Comparison of ENCODE assay signal across 11 cellular contexts in genomic region chr10:76430330-76430729, GRCh38.
DNase-seq lines count a peak whose midpoint lies in the region; ATAC-seq and TF ChIP-seq lines count a peak whose summit lies in the region.
"Had no signal": no experiment of that assay in that cellular context is flagged by ENCODE, and none has a peak within 500 bp of the region (broad histone marks: within the 10 kb centered on the region; RNA-seq: fewer than 3 reads in every experiment).

No MANE protein-coding gene starts in this region.

- peak; percentile 15 for DNase-seq in HFFc6
- peak; percentile 19 for DNase-seq in inferior parietal cortex (ENCODE audit: extremely low spot score)
- DNase-seq in stomach = no peak
- no peak for DNase-seq in GM10266 (ENCODE audit: extremely low spot score)
- no peak for DNase-seq in activated gamma-delta T cell (lab: John Stamatoyannopoulos, UW)
- no peak for DNase-seq in DMS 273 treated with DMSO at 0.1 percent for 48 hours (lab: John Stamatoyannopoulos, UW)
- DNase-seq: NCI-H1105, T-helper 9 cell, upper lobe of left lung had no signal

- intact Hi-C loops in stomach (cut with DNase I; ENCODE audit: low total_unique reads) = no loop called here

- peaks cover 5% of the 10 kb centered on the region for H3K36me3 Mint-ChIP-seq in HFFc6 (ENCODE audit: low read depth)

- H3K4me3 ChIP-seq in stomach = no peak overlapping the region
- H3K4me3 ChIP-seq: upper lobe of left lung had no signal

- H3K27ac Mint-ChIP-seq in HFFc6 = peak overlapping the region; percentile 32

- WGBS in stomach, 5 donors = 28 to 54% (median 41%) methylated on average over 1 of the region's 1 CpG

- no peaks in the 10 kb centered on the region for H3K9me3 Mint-ChIP-seq in HFFc6

- peaks cover 16 to 56% (median 44%) of the 10 kb centered on the region in 4 donors for H3K4me1 ChIP-seq in stomach

- H3K4me1 Mint-ChIP-seq in HFFc6 (ENCODE audit: low read depth) = peaks cover 63% of the 10 kb centered on the region

- peak overlapping the region; percentile 25 for H3K4me3 Mint-ChIP-seq in HFFc6

- no peak for TF ChIP-seq POLR2A in stomach (IDR thresholded peaks at IDR 0.05)

- no peaks in the 10 kb centered on the region for H3K27me3 ChIP-seq in stomach
- H3K27me3 ChIP-seq: upper lobe of left lung had no signal

- H3K27ac ChIP-seq in stomach = peak overlapping the region in 4 of 5 donors; percentile 50 to 77 (median 62)

- ATAC-seq in SK-N-SH treated with all-trans-retinoic acid at 6 μM for 48 hours = peak; percentile 21
- ATAC-seq in GM18502 (IDR thresholded peaks at IDR 0.05; ENCODE audit: poor library complexity, unreplicated experiment) = no peak

- no peak for TF ChIP-seq EP300 in stomach (IDR thresholded peaks at IDR 0.05)

- no peaks in the 10 kb centered on the region for H3K36me3 ChIP-seq in stomach
- H3K36me3 ChIP-seq: upper lobe of left lung had no signal

- no peaks in the 10 kb centered on the region; the same call in 1 of the 2 replicates for H3K27me3 Mint-ChIP-seq in HFFc6 (ENCODE audit: insufficient read depth)

- no peak for TF ChIP-seq CTCF in HFFc6 (IDR thresholded peaks at IDR 0.05)
- TF ChIP-seq CTCF in stomach (IDR thresholded peaks at IDR 0.05) = no peak
- no peak for TF ChIP-seq CTCF in GM10266 (IDR thresholded peaks at IDR 0.05; ENCODE audit: control insufficient read depth, insufficient read depth, low read depth, missing control alignments)

- no peaks in the 10 kb centered on the region for H3K9me3 ChIP-seq in stomach
- H3K9me3 ChIP-seq: upper lobe of left lung had no signal

TF ChIP-seq in SK-N-SH treated with all-trans-retinoic acid at 6 μM for 48 hours, 23 proteins besides CTCF, POLR2A, EP300 and RAD21:
- TF ChIP-seq PPARA (CRISPR knock-in tag; IDR thresholded peaks at IDR 0.05; ENCODE audit: borderline replicate concordance) = no peak
- TF ChIP-seq ISL1 (CRISPR knock-in tag; IDR thresholded peaks at IDR 0.05) = no peak; the same call in 1 of the 2 replicates
- TF ChIP-seq ZFP3 (CRISPR knock-in tag; IDR thresholded peaks at IDR 0.05) = no peak
- no peak for TF ChIP-seq ARNTL (CRISPR knock-in tag; IDR thresholded peaks at IDR 0.05; ENCODE audit: borderline replicate concordance, low read depth)
- TF ChIP-seq, protein P1, sequence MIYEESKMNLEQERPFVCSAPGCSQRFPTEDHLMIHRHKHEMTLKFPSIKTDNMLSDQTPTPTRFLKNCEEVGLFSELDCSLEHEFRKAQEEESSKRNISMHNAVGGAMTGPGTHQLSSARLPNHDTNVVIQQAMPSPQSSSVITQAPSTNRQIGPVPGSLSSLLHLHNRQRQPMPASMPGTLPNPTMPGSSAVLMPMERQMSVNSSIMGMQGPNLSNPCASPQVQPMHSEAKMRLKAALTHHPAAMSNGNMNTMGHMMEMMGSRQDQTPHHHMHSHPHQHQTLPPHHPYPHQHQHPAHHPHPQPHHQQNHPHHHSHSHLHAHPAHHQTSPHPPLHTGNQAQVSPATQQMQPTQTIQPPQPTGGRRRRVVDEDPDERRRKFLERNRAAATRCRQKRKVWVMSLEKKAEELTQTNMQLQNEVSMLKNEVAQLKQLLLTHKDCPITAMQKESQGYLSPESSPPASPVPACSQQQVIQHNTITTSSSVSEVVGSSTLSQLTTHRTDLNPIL (CRISPR knock-in tag; IDR thresholded peaks at IDR 0.05; ENCODE audit: low read depth) = no peak
- TF ChIP-seq RARB (CRISPR knock-in tag; IDR thresholded peaks at IDR 0.05) = no peak
- no peak for TF ChIP-seq ESRRG (CRISPR knock-in tag; IDR thresholded peaks at IDR 0.05)
- no peak for TF ChIP-seq ZNF8 (CRISPR knock-in tag; IDR thresholded peaks at IDR 0.05)
- TF ChIP-seq PATZ1 (CRISPR knock-in tag; IDR thresholded peaks at IDR 0.05; ENCODE audit: borderline replicate concordance) = no peak
- TF ChIP-seq ZC3H10 (CRISPR knock-in tag; IDR thresholded peaks at IDR 0.05) = no peak
- TF ChIP-seq BACH2 (CRISPR knock-in tag; IDR thresholded peaks at IDR 0.05; ENCODE audit: borderline replicate concordance) = no peak
- TF ChIP-seq TSHZ2 (CRISPR knock-in tag; IDR thresholded peaks at IDR 0.05) = no peak
- TF ChIP-seq SNAI2 (CRISPR knock-in tag; IDR thresholded peaks at IDR 0.05) = no peak
- TF ChIP-seq GLIS3 (CRISPR knock-in tag; IDR thresholded peaks at IDR 0.05) = no peak
- no peak for TF ChIP-seq OSR1 (CRISPR knock-in tag; IDR thresholded peaks at IDR 0.05)
- no peak for TF ChIP-seq TOX (CRISPR knock-in tag; IDR thresholded peaks at IDR 0.05; ENCODE audit: borderline replicate concordance)
- TF ChIP-seq, protein P2, sequence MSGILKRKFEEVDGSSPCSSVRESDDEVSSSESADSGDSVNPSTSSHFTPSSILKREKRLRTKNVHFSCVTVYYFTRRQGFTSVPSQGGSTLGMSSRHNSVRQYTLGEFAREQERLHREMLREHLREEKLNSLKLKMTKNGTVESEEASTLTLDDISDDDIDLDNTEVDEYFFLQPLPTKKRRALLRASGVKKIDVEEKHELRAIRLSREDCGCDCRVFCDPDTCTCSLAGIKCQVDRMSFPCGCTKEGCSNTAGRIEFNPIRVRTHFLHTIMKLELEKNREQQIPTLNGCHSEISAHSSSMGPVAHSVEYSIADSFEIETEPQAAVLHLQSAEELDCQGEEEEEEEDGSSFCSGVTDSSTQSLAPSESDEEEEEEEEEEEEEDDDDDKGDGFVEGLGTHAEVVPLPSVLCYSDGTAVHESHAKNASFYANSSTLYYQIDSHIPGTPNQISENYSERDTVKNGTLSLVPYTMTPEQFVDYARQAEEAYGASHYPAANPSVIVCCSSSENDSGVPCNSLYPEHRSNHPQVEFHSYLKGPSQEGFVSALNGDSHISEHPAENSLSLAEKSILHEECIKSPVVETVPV (CRISPR knock-in tag; IDR thresholded peaks at IDR 0.05) = no peak

Comparison
In these comparisons a context has a peak if more than half of its experiments do, and no peak if none do; other contexts are left out.
1. DNase-seq: peak in HFFc6 (single experiment) and inferior parietal cortex (single experiment); none in stomach (single experiment), GM10266 (single experiment), activated gamma-delta T cell (single experiment) and DMS 273 treated with DMSO at 0.1 percent for 48 hours (single experiment).